Comparison of ENCODE assay signal across 18 cellular contexts in the genomic region with DNA sequence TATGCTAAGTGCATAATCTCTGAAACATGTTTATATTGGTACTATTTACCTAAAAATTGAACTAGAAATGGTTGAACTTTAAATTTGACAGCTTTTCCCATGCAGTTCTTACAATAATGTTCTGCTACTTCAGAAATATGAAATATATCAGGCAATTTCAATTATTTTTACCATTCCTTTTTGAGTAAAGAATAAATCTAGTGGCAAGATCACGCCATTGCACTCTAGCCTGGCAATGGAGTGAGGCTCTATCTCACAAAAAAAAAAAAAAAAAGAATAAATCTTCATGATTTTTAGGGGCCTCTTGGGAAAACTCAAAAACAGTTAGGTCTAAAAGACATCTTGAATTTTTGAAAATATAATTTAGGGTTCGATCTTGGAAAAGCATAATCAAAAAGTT. TPM values are rescaled to one million over a fixed set of nuclear protein-coding genes. Genes with fewer than 3 reads are reported as not detected.
DNase-seq lines count a peak whose midpoint lies in the region; ATAC-seq and TF ChIP-seq lines count a peak whose summit lies in the region.
"Had no signal": no experiment of that assay in that cellular context is flagged by ENCODE, and none has a peak within 500 bp of the region (broad histone marks: within the 10 kb centered on the region; RNA-seq: fewer than 3 reads in every experiment).

No MANE protein-coding gene starts in this region.

- no peak overlapping the region for H3K4me3 ChIP-seq in A673 (ENCODE audit: low read depth, low read length, poor library complexity, severe bottlenecking)
- no peak overlapping the region for H3K4me3 ChIP-seq in HFF-Myc (replicated peaks; ENCODE audit: low read depth, low read length)
- no peak overlapping the region for H3K4me3 ChIP-seq in astrocyte of the cerebellum (ENCODE audit: low read depth, low read length)
- no peak overlapping the region for H3K4me3 ChIP-seq in aorta (ENCODE audit: low read length in 2 of 2)
- H3K4me3 ChIP-seq: heart right ventricle, testis had no signal

- peaks cover 2% of the 10 kb centered on the region for H3K27me3 ChIP-seq in A673 (replicated peaks; ENCODE audit: insufficient read depth, low read depth, low read length, poor library complexity)
- no peaks in the 10 kb centered on the region for H3K27me3 ChIP-seq in aorta (ENCODE audit: control insufficient read depth in 1 of 2, insufficient read depth in 2 of 2, low read length in 1 of 2)
- H3K27me3 ChIP-seq: testis had no signal

- H3K27ac ChIP-seq in A673 (ENCODE audit: low read depth, low read length, poor library complexity, severe bottlenecking): no peak overlapping the region
- no peak overlapping the region for H3K27ac ChIP-seq in aorta (ENCODE audit: low read depth in 1 of 2, low read length in 2 of 2)
- H3K27ac ChIP-seq: heart right ventricle, testis had no signal

- no peak for ATAC-seq in aorta (ENCODE audit: low FRiP score)
- ATAC-seq: heart right ventricle had no signal

- H3K36me3 ChIP-seq in A673 (ENCODE audit: insufficient read depth, low read length, poor library complexity, severe bottlenecking): no peaks in the 10 kb centered on the region
- no peaks in the 10 kb centered on the region for H3K36me3 ChIP-seq in aorta (ENCODE audit: control insufficient read depth in 1 of 2, insufficient read depth in 2 of 2, low read length in 1 of 2)
- H3K36me3 ChIP-seq: heart right ventricle had no signal

- DNase-seq in A673 (ENCODE audit: low spot score) (no peak), HFF-Myc (ENCODE audit: extremely low read depth, low read depth) (no peak), astrocyte of the cerebellum (ENCODE audit: low read depth) (no peak), iris pigment epithelial cell (ENCODE audit: low read depth) (peak; percentile 6), aorta (no peak), hepatic stellate cell (ENCODE audit: low spot score) (no peak), dedifferentiated amniotic fluid mesenchymal stem cell (ENCODE audit: extremely low spot score) (no peak)
- DNase-seq in activated CD4-positive, alpha-beta T cell treated with anti-CD3 and anti-CD28 coated beads, Interleukin-2, amount 50 U/mL, for 48 hours: no peak
- DNase-seq: activated naive CD8-positive, alpha-beta T cell treated with anti-CD3 and anti-CD28 coated beads for 36 hours; activated T-cell treated with anti-CD3 and anti-CD28 coated beads, Interleukin-2, amount 50 U/mL, for 24 hours; AML-193; heart right ventricle; NCI-H1930; NCI-H524; nucleus accumbens; stimulated activated CD4-positive, alpha-beta T cell treated with anti-CD3 and anti-CD28 coated beads, Interleukin-4, amount 100 ng/mL, for 24 hours; testis had no signal

- intact Hi-C loops in A673 (cut with micrococcal nuclease; ENCODE audit: unreplicated experiment) (no loop called here), aorta (cut with DNase I) (no loop called here)

- in situ Hi-C loops in astrocyte of the cerebellum (cut with HindIII; ENCODE audit: low sequenced_read_pairs): no loop called here

- no peaks in the 10 kb centered on the region for H3K4me1 ChIP-seq in A673 (ENCODE audit: insufficient read depth, low read length, poor library complexity, severe bottlenecking)
- no peaks in the 10 kb centered on the region for H3K4me1 ChIP-seq in aorta (ENCODE audit: control insufficient read depth in 1 of 2, insufficient read depth in 2 of 2, low read length in 2 of 2)
- H3K4me1 ChIP-seq: heart right ventricle, testis had no signal

- POLR2A ChIA-PET in A673 (lab: Charles Lee; ENCODE audit: low non-redundant PET): no interaction called here

- peak; percentile 29; the same call in 1 of the 2 replicates for TF ChIP-seq CTCF in A673 (conservative IDR thresholded peaks at IDR 0.05; ENCODE audit: low read depth, low read length)
- TF ChIP-seq CTCF in HFF-Myc (IDR thresholded peaks at IDR 0.05; ENCODE audit: low read depth, low read length, missing control alignments): peak; percentile 1
- peak; percentile 39 for TF ChIP-seq CTCF in astrocyte of the cerebellum (IDR thresholded peaks at IDR 0.05; ENCODE audit: low read depth, low read length, missing control alignments)

- WGBS in aorta, 2 donors: 20 to 45% methylated on average over 2 of the region's 2 CpGs

- H3K9me3 ChIP-seq in A673 (ENCODE audit: low read depth, low read length, poor library complexity, severe bottlenecking) (no peaks in the 10 kb centered on the region), aorta (ENCODE audit: control insufficient read depth, low read length) (peaks cover 1% of the 10 kb centered on the region)
- H3K9me3 ChIP-seq: testis had no signal

- BruUV-seq in A673 (replicated peaks; lab: Mats Ljungman, UMichigan): no TSS peak

- CTCF ChIA-PET in A673 (lab: Charles Lee): interaction anchor here (1.0 kb wide), 1 partner anchor 8 kb away, joined by 3 read pairs; no protein-coding TSS in a partner anchor

RNA-seq across cellular contexts. Expression of gene DNAAF4, which starts 10.6 kb away (rescaled TPM):
- 3.3 and 4.3 TPM in 2 replicates for total RNA-seq in A673 (2021)
- 1 to 10 TPM in 1 of 2 donors, under 1 TPM in 1; 0.49 to 1.9 TPM for total RNA-seq in aorta
- 1 to 10 TPM in 1 of 2 donors, under 1 TPM in 1; 0.63 to 1.8 TPM for polyA plus RNA-seq in aorta
- total RNA-seq: mononuclear cell had no signal
